ENCODE assay signal across 10 cellular contexts in the genomic region with DNA sequence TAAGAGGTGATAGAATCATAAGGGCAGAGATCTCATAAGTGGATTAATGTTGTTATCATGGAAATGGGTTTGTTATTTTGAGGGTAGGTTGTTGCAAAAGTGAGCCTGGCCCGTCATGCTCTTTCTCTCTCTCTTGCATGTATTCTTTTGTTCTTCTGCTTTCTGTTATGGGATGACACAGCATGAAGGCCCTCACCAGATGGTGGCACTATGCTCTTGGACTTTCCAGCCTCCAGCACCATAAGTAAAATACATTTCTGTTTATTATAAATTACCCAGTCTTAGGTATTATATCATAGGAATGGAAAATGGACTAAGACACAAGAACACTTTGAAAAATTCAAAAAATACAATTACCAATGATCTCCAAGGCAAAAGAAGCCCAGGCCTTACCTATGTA.
DNase-seq lines count a peak whose midpoint lies in the region; ATAC-seq, FAIRE-seq and TF ChIP-seq lines count a peak whose summit lies in the region.
"Had no signal": no experiment of that assay in that cellular context is flagged by ENCODE, and none has a peak within 500 bp of the region (broad histone marks: within the 10 kb centered on the region; RNA-seq: fewer than 3 reads in every experiment).

No MANE protein-coding gene starts in this region.

- TF ChIP-seq CTCF in GM06990 (IDR thresholded peaks at IDR 0.05; ENCODE audit: insufficient read depth, low read length, poor library complexity, severe bottlenecking) (peak; percentile 48), MM.1S (IDR thresholded peaks at IDR 0.05; ENCODE audit: low read length) (0 out of 2 replicates have a peak, but pooled peaks have one; percentile 14), brain microvascular endothelial cell (IDR thresholded peaks at IDR 0.05; ENCODE audit: low read depth, low read length, missing control alignments) (peak; percentile 73)

- no peak overlapping the region for H3K4me3 ChIP-seq in GM06990 (replicated peaks; ENCODE audit: low read depth, low read length)
- H3K4me3 ChIP-seq in MM.1S (ENCODE audit: low read length) = no peak overlapping the region
- H3K4me3 ChIP-seq in brain microvascular endothelial cell (ENCODE audit: low read depth, low read length) = no peak overlapping the region

- H3K4me2 ChIP-seq in MM.1S (ENCODE audit: low read depth, low read length) = no peak overlapping the region

- H3K9ac ChIP-seq in MM.1S (ENCODE audit: low read length) = no peak overlapping the region

- no peak for FAIRE-seq in frontal cortex (lab: Jason Lieb, UNC)
- FAIRE-seq: endometrium had no signal

- no peak overlapping the region for H2AFZ ChIP-seq in MM.1S (ENCODE audit: low read length)

- H3K9me2 ChIP-seq in MM.1S (replicated peaks; ENCODE audit: insufficient read depth, low read length) = no peaks in the 10 kb centered on the region

- H3K4me1 ChIP-seq in MM.1S (ENCODE audit: low read length) = no peaks in the 10 kb centered on the region

- H3K79me2 ChIP-seq in MM.1S (ENCODE audit: low read length) = no peaks in the 10 kb centered on the region

- in situ Hi-C loops in brain microvascular endothelial cell (cut with HindIII; ENCODE audit: low pct_ligation_motif_present, low sequenced_read_pairs) = no loop called here

- DNase-seq in GM06990 (ENCODE audit: extremely low read depth, insufficient read length) = no peak
- no peak for DNase-seq in MM.1S
- peak; percentile 53 for DNase-seq in brain microvascular endothelial cell
- peak; percentile 38 for DNase-seq in mucosa of gallbladder (ENCODE audit: low spot score)
- DNase-seq in islet precursor cell = no peak
- no peak for DNase-seq in frontal cortex (ENCODE audit: low spot score in 2 of 2)
- DNase-seq: naive thymus-derived CD8-positive, alpha-beta T cell; NCI-H446 treated with DMSO at 0.1 percent for 48 hours had no signal

- H3F3A ChIP-seq in MM.1S (ENCODE audit: insufficient read depth, low read length) = no peaks in the 10 kb centered on the region

- H3K27me3 ChIP-seq in GM06990 (replicated peaks; ENCODE audit: control insufficient read depth, insufficient read depth, low read length) (no peaks in the 10 kb centered on the region; the same call in 1 of the 2 replicates), MM.1S (replicated peaks; ENCODE audit: insufficient read depth, low read length) (peaks cover 80% of the 10 kb centered on the region), brain microvascular endothelial cell (replicated peaks) (no peaks in the 10 kb centered on the region)

- H3K36me3 ChIP-seq in GM06990 (ENCODE audit: control insufficient read depth, insufficient read depth, low read length) = no peaks in the 10 kb centered on the region
- H3K36me3 ChIP-seq in MM.1S (replicated peaks; ENCODE audit: insufficient read depth, low read length) = no peaks in the 10 kb centered on the region
- H3K36me3 ChIP-seq in brain microvascular endothelial cell (replicated peaks) = no peaks in the 10 kb centered on the region

- H4K20me1 ChIP-seq in MM.1S (ENCODE audit: insufficient read depth, low read length) = no peaks in the 10 kb centered on the region

- H3K9me3 ChIP-seq in MM.1S (replicated peaks; ENCODE audit: insufficient read depth, low read length) = no peaks in the 10 kb centered on the region

- ATAC-seq in HG02571 (IDR thresholded peaks at IDR 0.05; ENCODE audit: unreplicated experiment) = no peak
- ATAC-seq: naive thymus-derived CD8-positive, alpha-beta T cell had no signal

- H3K27ac ChIP-seq in MM.1S (ENCODE audit: low read length) = no peak overlapping the region
- H3K27ac ChIP-seq in brain microvascular endothelial cell = no peak overlapping the region

Comparison
In these comparisons a context has a peak if more than half of its experiments do, and no peak if none do; other contexts are left out.
1. DNase-seq: peak in brain microvascular endothelial cell (single experiment) and mucosa of gallbladder (single experiment); none in GM06990 (single experiment), MM.1S (single experiment), islet precursor cell (single experiment) and frontal cortex (0 of 2).
2. CTCF ChIP-seq: peak in every context shown above with its lines; median percentile 73 in brain microvascular endothelial cell; 48 in GM06990; 14 in MM.1S.